ENCODE assay signal across 12 cellular contexts in the genomic region with DNA sequence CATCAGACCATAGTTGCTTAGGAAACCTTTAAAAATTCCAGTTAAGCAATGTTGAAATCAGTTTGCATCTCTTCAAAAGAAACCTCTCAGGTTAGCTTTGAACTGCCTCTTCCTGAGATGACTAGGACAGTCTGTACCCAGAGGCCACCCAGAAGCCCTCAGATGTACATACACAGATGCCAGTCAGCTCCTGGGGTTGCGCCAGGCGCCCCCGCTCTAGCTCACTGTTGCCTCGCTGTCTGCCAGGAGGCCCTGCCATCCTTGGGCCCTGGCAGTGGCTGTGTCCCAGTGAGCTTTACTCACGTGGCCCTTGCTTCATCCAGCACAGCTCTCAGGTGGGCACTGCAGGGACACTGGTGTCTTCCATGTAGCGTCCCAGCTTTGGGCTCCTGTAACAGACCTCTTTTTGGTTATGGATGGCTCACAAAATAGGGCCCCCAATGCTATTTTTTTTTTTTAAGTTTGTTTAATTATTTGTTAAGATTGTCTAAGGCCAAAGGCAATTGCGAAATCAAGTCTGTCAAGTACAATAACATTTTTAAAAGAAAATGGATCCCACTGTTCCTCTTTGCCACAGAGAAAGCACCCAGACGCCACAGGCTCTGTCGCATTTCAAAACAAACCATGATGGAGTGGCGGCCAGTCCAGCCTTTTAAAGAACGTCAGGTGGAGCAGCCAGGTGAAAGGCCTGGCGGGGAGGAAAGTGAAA.
DNase-seq lines count a peak whose midpoint lies in the region; ATAC-seq and TF ChIP-seq lines count a peak whose summit lies in the region.
"Had no signal": no experiment of that assay in that cellular context is flagged by ENCODE, and none has a peak within 500 bp of the region (broad histone marks: within the 10 kb centered on the region; RNA-seq: fewer than 3 reads in every experiment).

No MANE protein-coding gene starts in this region.

- H3K9me3 ChIP-seq in heart right ventricle (no peaks in the 10 kb centered on the region), adipocyte (ENCODE audit: control insufficient read depth, low read length) (no peaks in the 10 kb centered on the region), stomach smooth muscle (ENCODE audit: control insufficient read depth in 2 of 2, low read length in 2 of 2) (no peaks in the 10 kb centered on the region)
- H3K9me3 ChIP-seq: BE2C, SJCRH30 had no signal

- WGBS in heart right ventricle, 2 donors: 90 to 93% methylated on average over 12 of the region's 12 CpGs

- H3K27me3 ChIP-seq in heart right ventricle (no peaks in the 10 kb centered on the region), adipocyte (replicated peaks; ENCODE audit: control insufficient read depth, insufficient read depth, low read length) (no peaks in the 10 kb centered on the region), stomach smooth muscle (ENCODE audit: control insufficient read depth in 1 of 2, insufficient read depth in 2 of 2, low read length in 2 of 2) (no peaks in the 10 kb centered on the region)
- H3K27me3 ChIP-seq: BE2C, brain microvascular endothelial cell, SJCRH30 had no signal

- intact Hi-C loops in heart right ventricle (cut with DNase I) (no loop called here), Right ventricle myocardium inferior (cut with DNase I) (no loop called here)

- no peak overlapping the region for H3K4me3 ChIP-seq in heart right ventricle
- no peak overlapping the region for H3K4me3 ChIP-seq in adipocyte (ENCODE audit: low read length)
- no peak overlapping the region for H3K4me3 ChIP-seq in stomach smooth muscle (ENCODE audit: low read length in 2 of 2)
- H3K4me3 ChIP-seq: SJCRH30 had no signal

- H3K36me3 ChIP-seq in heart right ventricle (peaks cover 0 to 98% (median 33%) of the 10 kb centered on the region in 9 donors), adipocyte (ENCODE audit: control insufficient read depth, insufficient read depth, low read length, severe bottlenecking) (peaks cover 60% of the 10 kb centered on the region), stomach smooth muscle (ENCODE audit: control insufficient read depth in 2 of 2, insufficient read depth in 2 of 2, low read length in 2 of 2) (peaks cover 36 to 37% of the 10 kb centered on the region in 2 donors)

- H3K4me1 ChIP-seq in heart right ventricle (no peaks in the 10 kb centered on the region), adipocyte (ENCODE audit: control insufficient read depth, insufficient read depth, low read length) (peaks cover 7% of the 10 kb centered on the region), stomach smooth muscle (ENCODE audit: control insufficient read depth, insufficient read depth, low read length) (peaks cover 17% of the 10 kb centered on the region)
- H3K4me1 ChIP-seq: BE2C, SJCRH30 had no signal

- ATAC-seq in heart right ventricle (peak in 5 of 8 donors; percentile 29 to 77 (median 63)), Right ventricle myocardium inferior (no peak)

- DNase-seq in heart right ventricle (peak in 1 of 2 donors; percentile 41), Right ventricle myocardium inferior (ENCODE audit: missing footprints) (no peak), adipocyte (ENCODE audit: low read depth) (peak; percentile 77), medulla oblongata (ENCODE audit: extremely low spot score) (peak; percentile 63), GM10266 (ENCODE audit: extremely low spot score) (no peak), epidermal melanocyte (ENCODE audit: insufficient read length, low spot score) (no peak), activated gamma-delta T cell (lab: John Stamatoyannopoulos, UW) (no peak)
- DNase-seq: activated effector memory CD4-positive, alpha-beta T cell treated with Interleukin-2 at 50 U/mL for 16 hours; BE2C; brain microvascular endothelial cell; SJCRH30 had no signal

- no peak for TF ChIP-seq CTCF in heart right ventricle (IDR thresholded peaks at IDR 0.05)
- no peak for TF ChIP-seq CTCF in GM10266 (IDR thresholded peaks at IDR 0.05; ENCODE audit: control insufficient read depth, insufficient read depth, low read depth, missing control alignments)

- H3K9ac ChIP-seq in adipocyte (ENCODE audit: low read length) (no peak overlapping the region), stomach smooth muscle (ENCODE audit: low read length in 2 of 2) (no peak overlapping the region)

- H3K27ac ChIP-seq in heart right ventricle (no peak overlapping the region), stomach smooth muscle (ENCODE audit: low read length) (peak overlapping the region; percentile 58)
- H3K27ac ChIP-seq: brain microvascular endothelial cell, SJCRH30 had no signal

Comparison
In these comparisons a context has a peak if more than half of its experiments do, and no peak if none do; other contexts are left out.
1. DNase-seq: peak in adipocyte (single experiment) and medulla oblongata (single experiment); none in Right ventricle myocardium inferior (single experiment), GM10266 (single experiment), epidermal melanocyte (single experiment) and activated gamma-delta T cell (single experiment).